1 cellular context compared by ENCODE assay signal in genomic region chr2:8525582-8526402, GRCh38.
TF ChIP-seq lines count a peak whose summit lies in the region.

No MANE protein-coding gene starts in this region.

TF ChIP-seq in HepG2, 621 proteins besides CTCF, POLR2A, EP300 and RAD21 (continued from another document and continues in another):
- TF ChIP-seq ARID4A (CRISPR knock-in tag; IDR thresholded peaks at IDR 0.05; ENCODE audit: borderline replicate concordance), result peak; percentile 77; the same call in 1 of the 2 replicates
- TF ChIP-seq GABPA (IDR thresholded peaks at IDR 0.05; ENCODE audit: low read depth, low read length), result no peak; the same call in none of the 2 replicates
- peak; percentile 54 for TF ChIP-seq GABPA (CRISPR knock-in tag; IDR thresholded peaks at IDR 0.05; ENCODE audit: low read depth)
- no peak for TF ChIP-seq ZNF264 (CRISPR knock-in tag; IDR thresholded peaks at IDR 0.05)
- no peak for TF ChIP-seq GPN1 (CRISPR knock-in tag; IDR thresholded peaks at IDR 0.05; ENCODE audit: borderline replicate concordance)
- TF ChIP-seq ELF4 (CRISPR knock-in tag; IDR thresholded peaks at IDR 0.05; ENCODE audit: borderline replicate concordance), result peak; percentile 57; the same call in 1 of the 2 replicates
- 0 out of 2 replicates have a peak, but pooled peaks have one; percentile 18 for TF ChIP-seq BRCA1 (CRISPR knock-in tag; IDR thresholded peaks at IDR 0.05)
- TF ChIP-seq ZNF644 (CRISPR knock-in tag; IDR thresholded peaks at IDR 0.05; ENCODE audit: low read depth), result peak; percentile 82
- no peak for TF ChIP-seq ZFP37 (CRISPR knock-in tag; IDR thresholded peaks at IDR 0.05; ENCODE audit: borderline replicate concordance)
- TF ChIP-seq ZNF335 (CRISPR knock-in tag; IDR thresholded peaks at IDR 0.05), result peak; percentile 36; the same call in 1 of the 2 replicates
- 0 out of 2 replicates have a peak, but pooled peaks have one; percentile 78 for TF ChIP-seq TIGD3 (CRISPR knock-in tag; IDR thresholded peaks at IDR 0.05; ENCODE audit: borderline replicate concordance)
- peak; percentile 62; the same call in 1 of the 2 replicates for TF ChIP-seq PATZ1 (CRISPR knock-in tag; IDR thresholded peaks at IDR 0.05)
- peak; percentile 66 for TF ChIP-seq GABPB1 (CRISPR knock-in tag; IDR thresholded peaks at IDR 0.05)
- TF ChIP-seq ZNF260 (CRISPR knock-in tag; IDR thresholded peaks at IDR 0.05; ENCODE audit: borderline replicate concordance, low read depth), result no peak
- TF ChIP-seq MLX (CRISPR knock-in tag; IDR thresholded peaks at IDR 0.05), result 0 out of 2 replicates have a peak, but pooled peaks have one; percentile 33
- TF ChIP-seq ONECUT2 (CRISPR knock-in tag; IDR thresholded peaks at IDR 0.05), result peak; percentile 73; the same call in 1 of the 2 replicates
- TF ChIP-seq HNF4A (CRISPR knock-in tag; IDR thresholded peaks at IDR 0.05), result peak; percentile 63
- peak; percentile 71 for TF ChIP-seq KMT2A (CRISPR knock-in tag; IDR thresholded peaks at IDR 0.05)
- 0 out of 2 replicates have a peak, but pooled peaks have one; percentile 82 for TF ChIP-seq DZIP1 (CRISPR knock-in tag; IDR thresholded peaks at IDR 0.05)
- no peak for TF ChIP-seq PREB (CRISPR knock-in tag; IDR thresholded peaks at IDR 0.05)
- peak; percentile 86 to 92; a peak in 3 of 4 replicates for TF ChIP-seq HMGXB4 (CRISPR knock-in tag; IDR thresholded peaks at IDR 0.05; ENCODE audit: borderline replicate concordance in 1 of 2, low read depth in 1 of 2)
- TF ChIP-seq TP53 (CRISPR knock-in tag; conservative IDR thresholded peaks at IDR 0.05), result no peak
- peak; percentile 70 for TF ChIP-seq ZNF781 (CRISPR knock-in tag; IDR thresholded peaks at IDR 0.05; ENCODE audit: borderline replicate concordance, not compliant biosample characterization)
- TF ChIP-seq ZNF660 (CRISPR knock-in tag; IDR thresholded peaks at IDR 0.05; ENCODE audit: borderline replicate concordance, low read depth), result no peak
- TF ChIP-seq ZEB1 (IDR thresholded peaks at IDR 0.05; ENCODE audit: insufficient replicate concordance, low read depth), result peak; percentile 78
- no peak for TF ChIP-seq ZNF672 (CRISPR knock-in tag; IDR thresholded peaks at IDR 0.05)
- TF ChIP-seq HINFP (CRISPR knock-in tag; IDR thresholded peaks at IDR 0.05; ENCODE audit: low read depth), result 0 out of 2 replicates have a peak, but pooled peaks have one; percentile 42
- TF ChIP-seq NFRKB (IDR thresholded peaks at IDR 0.05), result no peak
- peak in 1 of 2 experiments; percentile 64; a peak in 1 of 4 replicates for TF ChIP-seq KLF16 (CRISPR knock-in tag; IDR thresholded peaks at IDR 0.05)
- TF ChIP-seq GATAD1 (CRISPR knock-in tag; IDR thresholded peaks at IDR 0.05), result 0 out of 2 replicates have a peak, but pooled peaks have one; percentile 29
- TF ChIP-seq SPEN (CRISPR knock-in tag; IDR thresholded peaks at IDR 0.05; ENCODE audit: low read depth), result no peak
- no peak for TF ChIP-seq SNRNP70 (IDR thresholded peaks at IDR 0.05; ENCODE audit: low read depth, low read length)
- TF ChIP-seq POLR2G (IDR thresholded peaks at IDR 0.05; ENCODE audit: low read depth, low read length), result no peak
- peak; percentile 71; the same call in 1 of the 2 replicates for TF ChIP-seq ZNF547 (CRISPR knock-in tag; IDR thresholded peaks at IDR 0.05)
- TF ChIP-seq ZNF780A (CRISPR knock-in tag; IDR thresholded peaks at IDR 0.05), result no peak
